8 cellular contexts compared by ENCODE assay signal in genomic region chr16:2926660-2927646, GRCh38. TPM values are rescaled to one million over a fixed set of nuclear protein-coding genes. Genes with fewer than 3 reads are reported as not detected.
A peak's percentile ranks its signal among the peaks of the same experiment; 100 is the strongest.
DNase-seq lines count a peak whose midpoint lies in the region; ATAC-seq and TF ChIP-seq lines count a peak whose summit lies in the region.

No MANE protein-coding gene starts in this region.

- H3K27ac ChIP-seq in SJCRH30 (no peak overlapping the region), subcutaneous abdominal adipose tissue (ENCODE audit: low read depth, low read length) (no peak overlapping the region)

- peak; percentile 69 for ATAC-seq in GM18502 (IDR thresholded peaks at IDR 0.05; ENCODE audit: poor library complexity, unreplicated experiment)
- peak; percentile 88 for ATAC-seq in omental fat pad (ENCODE audit: low FRiP score)

- no peaks in the 10 kb centered on the region for H3K27me3 ChIP-seq in SJCRH30
- H3K27me3 ChIP-seq in subcutaneous abdominal adipose tissue (ENCODE audit: control insufficient read depth in 5 of 5, insufficient read depth in 4 of 5, low read length in 5 of 5): no peaks in the 10 kb centered on the region

- H3K9ac ChIP-seq in subcutaneous abdominal adipose tissue (ENCODE audit: low read length in 5 of 5): peak overlapping the region in 2 of 5 donors; percentile 14 to 47

- DNase-seq in 8988T (peak; percentile 65), NB4 (ENCODE audit: low read depth) (peak; percentile 87), SJCRH30 (peak; percentile 78 to 93), foreskin melanocyte (peak; percentile 83), omental fat pad (ENCODE audit: low spot score) (peak; percentile 96)
- DNase-seq in activated effector memory CD4-positive, alpha-beta T cell treated with anti-CD3 and anti-CD28 coated beads, Interleukin-2, amount 50 U/mL, for 16 hours: peak; percentile 94

- H3K36me3 ChIP-seq in SJCRH30 (no peaks in the 10 kb centered on the region), subcutaneous abdominal adipose tissue (ENCODE audit: control insufficient read depth in 5 of 5, insufficient read depth in 5 of 5, low read length in 5 of 5) (peaks cover 0 to 36% (median 28%) of the 10 kb centered on the region in 5 donors)

- TF ChIP-seq CTCF in NB4 (IDR thresholded peaks at IDR 0.05; ENCODE audit: low read depth, low read length): peak; percentile 79
- TF ChIP-seq CTCF in omental fat pad (IDR thresholded peaks at IDR 0.05): peak in 2 of 3 donors; percentile 51 to 86

- H3K4me1 ChIP-seq in SJCRH30: peaks cover 10% of the 10 kb centered on the region
- H3K4me1 ChIP-seq in subcutaneous abdominal adipose tissue (ENCODE audit: control insufficient read depth in 5 of 5, insufficient read depth in 5 of 5, low read length in 5 of 5): peaks cover 1 to 8% (median 7%) of the 10 kb centered on the region in 5 donors

- H3K9me3 ChIP-seq in SJCRH30 (replicated peaks): no peaks in the 10 kb centered on the region
- H3K9me3 ChIP-seq in subcutaneous abdominal adipose tissue (ENCODE audit: control insufficient read depth in 5 of 5, low read length in 5 of 5): no peaks in the 10 kb centered on the region

- H3K4me3 ChIP-seq in NB4 (ENCODE audit: low read depth, low read length) (no peak overlapping the region), SJCRH30 (no peak overlapping the region), subcutaneous abdominal adipose tissue (ENCODE audit: low read depth in 1 of 5, low read length in 5 of 5) (peak overlapping the region in 4 of 5 donors; percentile 40 to 56 (median 52))

- TF ChIP-seq POLR2A in NB4 (IDR thresholded peaks at IDR 0.05; ENCODE audit: extremely low read depth, insufficient read length): no peak

RNA-seq across cellular contexts. Expression of gene FLYWCH1, which starts 15.2 kb away (rescaled TPM):
- 9.1 and 9.7 TPM in 2 replicates for total RNA-seq in SJCRH30 (2014; rRNA removed; shearing (Covaris generic))
- 10 to 100 TPM; 14.8 to 45.6 (median 26.6) TPM for total RNA-seq in omental fat pad

RNA-seq across cellular contexts. Expression of gene KREMEN2, which starts 37.1 kb away (rescaled TPM):
- total RNA-seq in SJCRH30 (2014; rRNA removed; shearing (Covaris generic)): 13.8 and 14.9 TPM in 2 replicates
- not detected for total RNA-seq in omental fat pad

RNA-seq across cellular contexts. Expression of gene PAQR4, which starts 42.2 kb away (rescaled TPM):
- 28.1 and 34.1 TPM in 2 replicates for total RNA-seq in SJCRH30 (2014; rRNA removed; shearing (Covaris generic))
- total RNA-seq in omental fat pad: 1 to 10 TPM; 1.9 to 6.8 (median 3.5) TPM

RNA-seq across cellular contexts. Expression of gene FLYWCH2, which starts 43.9 kb away (rescaled TPM):
- total RNA-seq in SJCRH30 (2014; rRNA removed; shearing (Covaris generic)): 35.4 and 40.6 TPM in 2 replicates
- 10 to 100 TPM; 22.1 to 78.7 (median 37.3) TPM for total RNA-seq in omental fat pad

RNA-seq across cellular contexts. Expression of gene PKMYT1, which starts 53.3 kb away (rescaled TPM):
- total RNA-seq in SJCRH30 (2014; rRNA removed; shearing (Covaris generic)): 34.8 and 45.8 TPM in 2 replicates
- 1 to 10 TPM in 1 of 4 donors, under 1 TPM in 2, not detected in 1; 0.25 to 1.7 (median 0.79) TPM for total RNA-seq in omental fat pad

Comparison
In these comparisons a context has a peak if more than half of its experiments do, and no peak if none do; other contexts are left out.
1. H3K4me3 ChIP-seq: peak in subcutaneous abdominal adipose tissue (4 of 5); none in NB4 (single experiment) and SJCRH30 (single experiment).
2. RNA of gene KREMEN2, which starts 37.1 kb away (total RNA-seq): 13.8 to 14.9 TPM in SJCRH30; not detected in omental fat pad; every median in the first group is over 10 times any median in the second.
3. Peak in every context shown above with its lines, with median percentiles within 50 percentile points of each other: DNase-seq.